In genomic region chr6:148868901-148869300, GRCh38 we compare ENCODE assay signal across 18 cellular contexts.
DNase-seq lines count a peak whose midpoint lies in the region; ATAC-seq and TF ChIP-seq lines count a peak whose summit lies in the region.
"Had no signal": no experiment of that assay in that cellular context is flagged by ENCODE, and none has a peak within 500 bp of the region (broad histone marks: within the 10 kb centered on the region; RNA-seq: fewer than 3 reads in every experiment).

No MANE protein-coding gene starts in this region.

- H3K4me3 ChIP-seq in ACC112 (ENCODE audit: low read depth, low read length), result peak overlapping the region; percentile 10; the same call in 1 of the 2 replicates
- H3K4me3 ChIP-seq in GM23338, result no peak overlapping the region
- no peak overlapping the region for H3K4me3 ChIP-seq in ascending aorta
- H3K4me3 ChIP-seq in hepatocyte, result no peak overlapping the region
- H3K4me3 ChIP-seq: body of pancreas, tibial nerve had no signal

- DNase-seq in GM23338 (ENCODE audit: low spot score) (peak; percentile 50), ascending aorta (ENCODE audit: low spot score in 2 of 2) (no peak), hepatocyte (ENCODE audit: low spot score) (no peak), amygdala (lab: John Stamatoyannopoulos, UW) (no peak), NCI-H2227 treated with DMSO at 0.1 percent for 48 hours (lab: John Stamatoyannopoulos, UW) (no peak), hypothalamus (lab: John Stamatoyannopoulos, UW) (no peak)
- DNase-seq: activated naive CD4-positive, alpha-beta T cell treated with anti-CD3 and anti-CD28 coated beads, Interleukin-2, amount 50 U/mL, for 16 hours; AML-193; body of pancreas; COR-L47; DND-41; NCI-H1092; NCI-H2029 treated with DMSO at 0.1 percent for 48 hours had no signal

- H3K79me2 ChIP-seq in ACC112 (ENCODE audit: control insufficient read depth, insufficient read depth, low read length, unreplicated experiment) (peaks cover 6% of the 10 kb centered on the region), GM23338 (replicated peaks; ENCODE audit: insufficient read depth) (peaks cover 97% of the 10 kb centered on the region), hepatocyte (peaks cover 4% of the 10 kb centered on the region)

- no peak for ATAC-seq in GM23338
- ATAC-seq: body of pancreas, left lobe of liver had no signal

- H3K4me1 ChIP-seq in ACC112 (ENCODE audit: control insufficient read depth, insufficient read depth, low read length, unreplicated experiment) (peaks cover 39% of the 10 kb centered on the region), GM23338 (ENCODE audit: insufficient read depth) (peaks cover 53% of the 10 kb centered on the region), ascending aorta (peaks cover 0 to 11% of the 10 kb centered on the region in 2 donors), hepatocyte (ENCODE audit: insufficient read depth) (no peaks in the 10 kb centered on the region)

- H2AFZ ChIP-seq in ACC112 (ENCODE audit: low read length, unreplicated experiment), result peak overlapping the region; percentile 5
- H2AFZ ChIP-seq in GM23338, result no peak overlapping the region
- H2AFZ ChIP-seq in hepatocyte, result no peak overlapping the region

- H3K27ac ChIP-seq in ACC112 (ENCODE audit: low read depth, low read length), result peak overlapping the region; percentile 91
- H3K27ac ChIP-seq in GM23338 (ENCODE audit: low read depth), result no peak overlapping the region
- H3K27ac ChIP-seq in ascending aorta, result peak overlapping the region; percentile 11
- H3K27ac ChIP-seq in hepatocyte, result no peak overlapping the region
- H3K27ac ChIP-seq: body of pancreas had no signal

- H3K4me2 ChIP-seq in GM23338, result no peak overlapping the region
- H3K4me2 ChIP-seq in hepatocyte, result peak overlapping the region; percentile 9

- H3K27ac Mint-ChIP-seq in GM23338, result peak overlapping the region; percentile 65; the same call in 1 of the 2 replicates
- H3K27ac Mint-ChIP-seq: dendritic cell treated with granulocyte-macrophage colony-stimulating factor and Interleukin-4, amounts not matched to agents 40 ng/mL and 50 ng/mL, for 4 days; stimulated activated naive CD8-positive, alpha-beta T cell treated with anti-CD3 and anti-CD28 coated beads, Interleukin-15, Interleukin-2, amounts not matched to agents 100 ng/mL and 50 ng/mL, for 24 hours had no signal

- H3K36me3 ChIP-seq in ACC112 (ENCODE audit: insufficient read depth, low read length), result no peaks in the 10 kb centered on the region
- H3K36me3 ChIP-seq in GM23338 (ENCODE audit: insufficient read depth), result no peaks in the 10 kb centered on the region
- no peaks in the 10 kb centered on the region for H3K36me3 ChIP-seq in ascending aorta
- no peaks in the 10 kb centered on the region for H3K36me3 ChIP-seq in hepatocyte (replicated peaks; ENCODE audit: insufficient read depth, low read depth)
- H3K36me3 ChIP-seq: tibial nerve had no signal

- 85% methylated on average over 2 of the region's 2 CpGs for WGBS in hepatocyte (ENCODE audit: low lambda C conversion rate, missing lambda C conversion rate)

- peaks cover 9% of the 10 kb centered on the region for H3K27me3 Mint-ChIP-seq in GM23338 (ENCODE audit: insufficient read depth, low read depth, poor library complexity)
- H3K27me3 Mint-ChIP-seq: dendritic cell treated with granulocyte-macrophage colony-stimulating factor and Interleukin-4, amounts not matched to agents 40 ng/mL and 50 ng/mL, for 4 days; stimulated activated naive CD8-positive, alpha-beta T cell treated with anti-CD3 and anti-CD28 coated beads, Interleukin-15, Interleukin-2, amounts not matched to agents 100 ng/mL and 50 ng/mL, for 24 hours had no signal

- H4K20me1 ChIP-seq in GM23338 (replicated peaks; ENCODE audit: insufficient read depth) (peaks cover 5% of the 10 kb centered on the region; the same call in 1 of the 2 replicates), hepatocyte (ENCODE audit: insufficient read depth, poor library complexity, severe bottlenecking) (no peaks in the 10 kb centered on the region)

- no peaks in the 10 kb centered on the region for H3K9me2 ChIP-seq in GM23338 (ENCODE audit: insufficient read depth)
- no peaks in the 10 kb centered on the region for H3K9me2 ChIP-seq in hepatocyte (replicated peaks; ENCODE audit: insufficient read depth)

- no peaks in the 10 kb centered on the region for H3K27me3 ChIP-seq in ACC112 (ENCODE audit: insufficient read depth, low read length)
- no peaks in the 10 kb centered on the region for H3K27me3 ChIP-seq in GM23338 (ENCODE audit: insufficient read depth)
- no peaks in the 10 kb centered on the region for H3K27me3 ChIP-seq in ascending aorta
- H3K27me3 ChIP-seq in hepatocyte, result no peaks in the 10 kb centered on the region
- H3K27me3 ChIP-seq: body of pancreas, tibial nerve had no signal

- no peak for TF ChIP-seq CTCF in GM23338 (conservative IDR thresholded peaks at IDR 0.05; ENCODE audit: low read depth in 2 of 2)
- no peak for TF ChIP-seq CTCF in ascending aorta (IDR thresholded peaks at IDR 0.05)
- TF ChIP-seq CTCF in hepatocyte (IDR thresholded peaks at IDR 0.05; ENCODE audit: poor library complexity), result no peak

- peaks cover 75% of the 10 kb centered on the region for H3K4me1 Mint-ChIP-seq in GM23338

- H3K9me3 ChIP-seq in ascending aorta (no peaks in the 10 kb centered on the region), hepatocyte (ENCODE audit: low read depth) (no peaks in the 10 kb centered on the region)
- H3K9me3 ChIP-seq: body of pancreas, tibial nerve had no signal

- no peak overlapping the region for H3K4me3 Mint-ChIP-seq in GM23338
- H3K4me3 Mint-ChIP-seq: dendritic cell treated with granulocyte-macrophage colony-stimulating factor and Interleukin-4, amounts not matched to agents 40 ng/mL and 50 ng/mL, for 4 days had no signal

- H3K9me3 Mint-ChIP-seq in GM23338, result peaks cover 3% of the 10 kb centered on the region; the same call in 2 of the 3 replicates
- H3K9me3 Mint-ChIP-seq: dendritic cell treated with granulocyte-macrophage colony-stimulating factor and Interleukin-4, amounts not matched to agents 40 ng/mL and 50 ng/mL, for 4 days; stimulated activated naive CD8-positive, alpha-beta T cell treated with anti-CD3 and anti-CD28 coated beads, Interleukin-15, Interleukin-2, amounts not matched to agents 100 ng/mL and 50 ng/mL, for 24 hours had no signal

- peaks cover 10% of the 10 kb centered on the region for H3K36me3 Mint-ChIP-seq in GM23338 (ENCODE audit: low read depth)

- no peaks in the 10 kb centered on the region for H3F3A ChIP-seq in GM23338 (replicated peaks; ENCODE audit: low read depth)

- intact Hi-C loops in ascending aorta (cut with DNase I), result no loop called here

TF ChIP-seq in GM23338, 12 proteins besides CTCF, POLR2A, EP300 and RAD21 (continues in another document):
- TF ChIP-seq, protein P1, sequence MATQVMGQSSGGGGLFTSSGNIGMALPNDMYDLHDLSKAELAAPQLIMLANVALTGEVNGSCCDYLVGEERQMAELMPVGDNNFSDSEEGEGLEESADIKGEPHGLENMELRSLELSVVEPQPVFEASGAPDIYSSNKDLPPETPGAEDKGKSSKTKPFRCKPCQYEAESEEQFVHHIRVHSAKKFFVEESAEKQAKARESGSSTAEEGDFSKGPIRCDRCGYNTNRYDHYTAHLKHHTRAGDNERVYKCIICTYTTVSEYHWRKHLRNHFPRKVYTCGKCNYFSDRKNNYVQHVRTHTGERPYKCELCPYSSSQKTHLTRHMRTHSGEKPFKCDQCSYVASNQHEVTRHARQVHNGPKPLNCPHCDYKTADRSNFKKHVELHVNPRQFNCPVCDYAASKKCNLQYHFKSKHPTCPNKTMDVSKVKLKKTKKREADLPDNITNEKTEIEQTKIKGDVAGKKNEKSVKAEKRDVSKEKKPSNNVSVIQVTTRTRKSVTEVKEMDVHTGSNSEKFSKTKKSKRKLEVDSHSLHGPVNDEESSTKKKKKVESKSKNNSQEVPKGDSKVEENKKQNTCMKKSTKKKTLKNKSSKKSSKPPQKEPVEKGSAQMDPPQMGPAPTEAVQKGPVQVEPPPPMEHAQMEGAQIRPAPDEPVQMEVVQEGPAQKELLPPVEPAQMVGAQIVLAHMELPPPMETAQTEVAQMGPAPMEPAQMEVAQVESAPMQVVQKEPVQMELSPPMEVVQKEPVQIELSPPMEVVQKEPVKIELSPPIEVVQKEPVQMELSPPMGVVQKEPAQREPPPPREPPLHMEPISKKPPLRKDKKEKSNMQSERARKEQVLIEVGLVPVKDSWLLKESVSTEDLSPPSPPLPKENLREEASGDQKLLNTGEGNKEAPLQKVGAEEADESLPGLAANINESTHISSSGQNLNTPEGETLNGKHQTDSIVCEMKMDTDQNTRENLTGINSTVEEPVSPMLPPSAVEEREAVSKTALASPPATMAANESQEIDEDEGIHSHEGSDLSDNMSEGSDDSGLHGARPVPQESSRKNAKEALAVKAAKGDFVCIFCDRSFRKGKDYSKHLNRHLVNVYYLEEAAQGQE (IDR thresholded peaks at IDR 0.05; ENCODE audit: unreplicated experiment), result no peak
- TF ChIP-seq POLR2AphosphoS5 (IDR thresholded peaks at IDR 0.05; ENCODE audit: low read depth) (no peak), JUNB (IDR thresholded peaks at IDR 0.05; ENCODE audit: unreplicated experiment) (no peak), ZNF331 (CRISPR knock-in tag; IDR thresholded peaks at IDR 0.05; ENCODE audit: low read depth) (no peak), EZH2phosphoT487 (IDR thresholded peaks at IDR 0.05; ENCODE audit: unreplicated experiment) (no peak)

Comparison
In these comparisons a context has a peak if more than half of its experiments do, and no peak if none do; other contexts are left out.
1. H3K27ac ChIP-seq: peak in ACC112 (single experiment) and ascending aorta (2 of 2); none in GM23338 (single experiment) and hepatocyte (single experiment).